Comparison of ENCODE assay signal across 16 cellular contexts in genomic region chr19:28871099-28871725, GRCh38.
A peak's percentile ranks its signal among the peaks of the same experiment; 100 is the strongest.
DNase-seq lines count a peak whose midpoint lies in the region; ATAC-seq, FAIRE-seq and TF ChIP-seq lines count a peak whose summit lies in the region.
"Had no signal": no experiment of that assay in that cellular context is flagged by ENCODE, and none has a peak within 500 bp of the region (broad histone marks: within the 10 kb centered on the region; RNA-seq: fewer than 3 reads in every experiment).

No MANE protein-coding gene starts in this region.

- H3K4me1 Mint-ChIP-seq in H9: peaks cover 5% of the 10 kb centered on the region in 2 experiments; a peak in 2 of 4 replicates
- H3K4me1 Mint-ChIP-seq in stimulated activated effector memory CD8-positive, alpha-beta T cell treated with anti-CD3 and anti-CD28 coated beads, Interleukin-12 subunit alpha, Interleukin-12 subunit beta, amount 100 ng/mL, for 72 hours: no peaks in the 10 kb centered on the region
- H3K4me1 Mint-ChIP-seq: B cell had no signal

- no peak overlapping the region for H3K14ac ChIP-seq in H9 (ENCODE audit: insufficient read depth, low read length)
- H3K14ac ChIP-seq in IMR-90 (replicated peaks; ENCODE audit: low read depth, low read length): no peak overlapping the region
- H3K14ac ChIP-seq in trophoblast cell (ENCODE audit: low read length): no peak overlapping the region

- TF ChIP-seq CTCF in H9 (conservative IDR thresholded peaks at IDR 0.05) (no peak), IMR-90 (conservative IDR thresholded peaks at IDR 0.05; ENCODE audit: low read depth, low read length) (no peak), gastroesophageal sphincter (IDR thresholded peaks at IDR 0.05) (no peak)

- H3K4me3 Mint-ChIP-seq in H9: no peak overlapping the region
- no peak overlapping the region for H3K4me3 Mint-ChIP-seq in stimulated activated effector memory CD8-positive, alpha-beta T cell treated with anti-CD3 and anti-CD28 coated beads, Interleukin-12 subunit alpha, Interleukin-12 subunit beta, amount 100 ng/mL, for 72 hours
- H3K4me3 Mint-ChIP-seq: B cell; CD8-positive, alpha-beta T cell; HFFc6 had no signal

- H2BK5ac ChIP-seq in H9 (ENCODE audit: insufficient read length, low read length) (no peak overlapping the region), IMR-90 (ENCODE audit: low read depth, low read length, poor library complexity, severe bottlenecking) (no peak overlapping the region), trophoblast cell (ENCODE audit: low read depth, low read length, poor library complexity) (no peak overlapping the region)

- H3K9me3 Mint-ChIP-seq in H9: peaks cover 8 to 10% of the 10 kb centered on the region in 2 experiments
- no peaks in the 10 kb centered on the region for H3K9me3 Mint-ChIP-seq in stimulated activated effector memory CD8-positive, alpha-beta T cell treated with anti-CD3 and anti-CD28 coated beads, Interleukin-12 subunit alpha, Interleukin-12 subunit beta, amount 100 ng/mL, for 72 hours
- H3K9me3 Mint-ChIP-seq: HFFc6 had no signal

- H3K23me2 ChIP-seq in H9 (ENCODE audit: insufficient read length, low read depth, low read length, poor library complexity, severe bottlenecking): no peaks in the 10 kb centered on the region

- no peaks in the 10 kb centered on the region for H3K9me1 ChIP-seq in IMR-90 (ENCODE audit: insufficient read depth, low read length)

- H3K4me2 ChIP-seq in H9 (ENCODE audit: insufficient read depth, insufficient read length, low read length): no peak overlapping the region
- no peak overlapping the region for H3K4me2 ChIP-seq in IMR-90 (ENCODE audit: low read depth, low read length)
- no peak overlapping the region for H3K4me2 ChIP-seq in trophoblast cell (ENCODE audit: low read length)
- H3K4me2 ChIP-seq: BLaER1 treated with 17β-estradiol and CSF1 and Interleukin-3, amounts not matched to agents 10 nM and 100 nM had no signal

- H2AK5ac ChIP-seq in H9 (ENCODE audit: insufficient read length, low read length) (no peak overlapping the region), IMR-90 (ENCODE audit: low read depth, low read length) (no peak overlapping the region), trophoblast cell (ENCODE audit: low read length) (no peak overlapping the region)

- H3K18ac ChIP-seq in H9 (ENCODE audit: insufficient read length, low read depth, low read length): no peak overlapping the region
- no peak overlapping the region for H3K18ac ChIP-seq in IMR-90 (ENCODE audit: low read depth, low read length)
- H3K18ac ChIP-seq in trophoblast cell (ENCODE audit: low read length): no peak overlapping the region

- H3K79me1 ChIP-seq in H9 (ENCODE audit: insufficient read depth, low read depth, low read length, poor library complexity, severe bottlenecking): no peaks in the 10 kb centered on the region
- H3K79me1 ChIP-seq in IMR-90 (ENCODE audit: low read depth in 1 of 2, low read length in 2 of 2): no peaks in the 10 kb centered on the region
- no peaks in the 10 kb centered on the region for H3K79me1 ChIP-seq in trophoblast cell (ENCODE audit: low read length)

- H2BK120ac ChIP-seq in H9 (ENCODE audit: low read depth, low read length, poor library complexity, severe bottlenecking): no peak overlapping the region
- H2BK120ac ChIP-seq in IMR-90 (ENCODE audit: low read depth, low read length): no peak overlapping the region
- no peak overlapping the region for H2BK120ac ChIP-seq in trophoblast cell (ENCODE audit: insufficient read depth, low read length, poor library complexity)

- CTCF ChIA-PET in IMR-90 (lab: Yijun Ruan, JAX): no interaction called here

- H3K4ac ChIP-seq in H9 (ENCODE audit: low read depth, low read length) (no peak overlapping the region), IMR-90 (ENCODE audit: low read depth, low read length) (no peak overlapping the region), trophoblast cell (ENCODE audit: low read depth, low read length) (no peak overlapping the region)

- peaks cover 3% of the 10 kb centered on the region; the same call in 1 of the 2 replicates for H3K27me3 Mint-ChIP-seq in H9 (ENCODE audit: low read depth)
- H3K27me3 Mint-ChIP-seq: B cell had no signal

- peak overlapping the region; percentile 53 for H4K8ac ChIP-seq in H9 (replicated peaks; ENCODE audit: insufficient read length, low read depth, low read length)
- H4K8ac ChIP-seq in IMR-90 (ENCODE audit: low read depth in 2 of 2, low read length in 2 of 2): no peak overlapping the region
- H4K8ac ChIP-seq in trophoblast cell (ENCODE audit: low read depth, low read length): no peak overlapping the region

- no peak overlapping the region for H2AFZ ChIP-seq in H9 (ENCODE audit: low read length)
- H2AFZ ChIP-seq in IMR-90 (replicated peaks; ENCODE audit: low read length, poor library complexity): peak overlapping the region; percentile 43
- H2AFZ ChIP-seq in trophoblast cell (ENCODE audit: insufficient read depth, low read length, poor library complexity): no peak overlapping the region

- in situ Hi-C loops in IMR-90 (cut with MboI; ENCODE audit: low sequenced_read_pairs) (no loop called here), KBM-7 (cut with MboI; ENCODE audit: low pct_unique_long_range_greater_than_20kb, low sequenced_read_pairs) (no loop called here)

- H2BK15ac ChIP-seq in H9 (ENCODE audit: low read depth, low read length) (no peak overlapping the region), IMR-90 (ENCODE audit: low read depth, low read length) (no peak overlapping the region)

- H3K23ac ChIP-seq in H9 (ENCODE audit: insufficient read length, low read depth, low read length) (no peak overlapping the region), IMR-90 (ENCODE audit: low read depth, low read length) (no peak overlapping the region), trophoblast cell (ENCODE audit: low read length) (no peak overlapping the region)

- dilution Hi-C loops in IMR-90 (cut with HindIII; ENCODE audit: low sequenced_read_pairs, unreplicated experiment): no loop called here

- H3K27me3 ChIP-seq in H9 (ENCODE audit: insufficient read depth, low read length): no peaks in the 10 kb centered on the region
- no peaks in the 10 kb centered on the region for H3K27me3 ChIP-seq in IMR-90 (ENCODE audit: control insufficient read depth, insufficient read depth, low read length)
- H3K27me3 ChIP-seq in gastroesophageal sphincter: peaks cover 34% of the 10 kb centered on the region
- H3K27me3 ChIP-seq in trophoblast cell (ENCODE audit: insufficient read depth, low read length): no peaks in the 10 kb centered on the region
- H3K27me3 ChIP-seq: BLaER1 treated with 17β-estradiol and CSF1 and Interleukin-3, amounts not matched to agents 10 nM and 100 nM had no signal

- H2BK12ac ChIP-seq in H9 (ENCODE audit: insufficient read length, low read depth, low read length) (no peak overlapping the region), trophoblast cell (ENCODE audit: low read length) (no peak overlapping the region)

- BruUV-seq in IMR-90 (replicated peaks; lab: Mats Ljungman, UMichigan): no TSS peak

- no peak overlapping the region for H3K27ac ChIP-seq in H9 (ENCODE audit: insufficient read length, low read depth, low read length)
- H3K27ac ChIP-seq in IMR-90 (ENCODE audit: insufficient read depth, low read length): no peak overlapping the region
- H3K27ac ChIP-seq in gastroesophageal sphincter: no peak overlapping the region
- H3K27ac ChIP-seq in trophoblast cell (ENCODE audit: low read depth, low read length): no peak overlapping the region
- H3K27ac ChIP-seq: BLaER1 treated with 17β-estradiol and CSF1 and Interleukin-3, amounts not matched to agents 10 nM and 100 nM had no signal

- TF ChIP-seq EP300 in gastroesophageal sphincter (IDR thresholded peaks at IDR 0.05): no peak

- H4K20me1 ChIP-seq in H9 (ENCODE audit: control insufficient read depth, insufficient read depth, insufficient read length) (no peaks in the 10 kb centered on the region), IMR-90 (ENCODE audit: insufficient read depth, low read length) (no peaks in the 10 kb centered on the region)
- H4K20me1 ChIP-seq: BLaER1 treated with 17β-estradiol and CSF1 and Interleukin-3, amounts not matched to agents 10 nM and 100 nM had no signal

- H3T11ph ChIP-seq in H9 (ENCODE audit: low read length): no peak overlapping the region

- DNase-seq in H9 (no peak), IMR-90 (no peak), RCC 7860 (ENCODE audit: low spot score) (no peak), KBM-7 (no peak), trophoblast cell (no peak)
- no peak for DNase-seq in stimulated activated effector memory CD8-positive, alpha-beta T cell treated with anti-CD3 and anti-CD28 coated beads, Interleukin-12 subunit alpha, Interleukin-12 subunit beta, amount 100 ng/mL, for 72 hours (ENCODE audit: low spot score in 2 of 2)
- DNase-seq: Calu3; CD8-positive, alpha-beta T cell; DMS79 treated with DMSO at 0.1 percent for 48 hours; GF-D8; HCEC 1CT; HFFc6 had no signal

- H3K36me3 ChIP-seq in IMR-90 (ENCODE audit: control insufficient read depth, insufficient read depth, low read length): no peaks in the 10 kb centered on the region
- no peaks in the 10 kb centered on the region for H3K36me3 ChIP-seq in gastroesophageal sphincter
- H3K36me3 ChIP-seq in trophoblast cell (ENCODE audit: control insufficient read depth in 1 of 2, insufficient read depth in 2 of 2, low read length in 2 of 2): no peaks in the 10 kb centered on the region
- H3K36me3 ChIP-seq: BLaER1 treated with 17β-estradiol and CSF1 and Interleukin-3, amounts not matched to agents 10 nM and 100 nM had no signal

- H3K79me2 ChIP-seq in H9 (ENCODE audit: insufficient read depth, low read length): no peaks in the 10 kb centered on the region
- no peaks in the 10 kb centered on the region for H3K79me2 ChIP-seq in trophoblast cell (ENCODE audit: control insufficient read depth, insufficient read depth, low read length, poor library complexity)

- H2AK9ac ChIP-seq in IMR-90 (replicated peaks; ENCODE audit: low read depth, low read length, poor library complexity): no peak overlapping the region

- no peak overlapping the region for H3K56ac ChIP-seq in H9 (ENCODE audit: insufficient read length, low read depth, low read length)
- H3K56ac ChIP-seq in IMR-90 (ENCODE audit: extremely low read depth, insufficient read depth, low read length): no peak overlapping the region

- POLR2A ChIA-PET in IMR-90 (lab: Charles Lee; ENCODE audit: unreplicated experiment): no interaction called here

- ATAC-seq in IMR-90 (ENCODE audit: low read depth): no peak
- peak; percentile 7 for ATAC-seq in gastroesophageal sphincter
- peak; percentile 6 for ATAC-seq in stimulated activated effector memory CD8-positive, alpha-beta T cell treated with anti-CD3 and anti-CD28 coated beads, Interleukin-12 subunit alpha, Interleukin-12 subunit beta, amount 100 ng/mL, for 72 hours
- ATAC-seq: CD8-positive, alpha-beta T cell; K562 had no signal

- H4K5ac ChIP-seq in H9 (ENCODE audit: insufficient read length, low read depth, low read length): no peak overlapping the region
- H4K5ac ChIP-seq in IMR-90 (ENCODE audit: low read depth, low read length): no peak overlapping the region

- no peak overlapping the region for H4K91ac ChIP-seq in H9 (ENCODE audit: insufficient read length, low read depth, low read length)
- H4K91ac ChIP-seq in IMR-90 (ENCODE audit: insufficient read depth, low read depth, low read length): no peak overlapping the region
- H4K91ac ChIP-seq in trophoblast cell (ENCODE audit: low read depth, low read length): no peak overlapping the region

- H3K9ac ChIP-seq in H9 (ENCODE audit: extremely low read depth, insufficient read length, low read length): no peak overlapping the region
- no peak overlapping the region for H3K9ac ChIP-seq in IMR-90 (ENCODE audit: low read depth, low read length)
- H3K9ac ChIP-seq in trophoblast cell (ENCODE audit: low read length): no peak overlapping the region
- H3K9ac ChIP-seq: BLaER1 treated with 17β-estradiol and CSF1 and Interleukin-3, amounts not matched to agents 10 nM and 100 nM had no signal

- H3K9me3 ChIP-seq in H9 (ENCODE audit: control insufficient read depth, low read depth, low read length) (no peaks in the 10 kb centered on the region), IMR-90 (ENCODE audit: control insufficient read depth, insufficient read depth, low read length) (no peaks in the 10 kb centered on the region), gastroesophageal sphincter (no peaks in the 10 kb centered on the region), trophoblast cell (ENCODE audit: insufficient read depth, low read depth, low read length) (peaks cover 4% of the 10 kb centered on the region)
- H3K9me3 ChIP-seq: BLaER1 treated with 17β-estradiol and CSF1 and Interleukin-3, amounts not matched to agents 10 nM and 100 nM had no signal

- intact Hi-C loops in IMR-90 (cut with micrococcal nuclease): no loop called here

- no peak for TF ChIP-seq RAD21 in IMR-90 (IDR thresholded peaks at IDR 0.05; ENCODE audit: low read length)

- H3K36me3 Mint-ChIP-seq in H9 (ENCODE audit: insufficient read depth in 1 of 3, low read depth in 3 of 3): peaks cover 0 to 7% (median 0%) of the 10 kb centered on the region in 3 experiments; a peak in 2 of 7 replicates
- H3K36me3 Mint-ChIP-seq in stimulated activated effector memory CD8-positive, alpha-beta T cell treated with anti-CD3 and anti-CD28 coated beads, Interleukin-12 subunit alpha, Interleukin-12 subunit beta, amount 100 ng/mL, for 72 hours: no peaks in the 10 kb centered on the region
- H3K36me3 Mint-ChIP-seq: CD8-positive, alpha-beta T cell had no signal

- H3K27ac Mint-ChIP-seq in H9: no peak overlapping the region; a peak in 1 of 7 replicates
- H3K27ac Mint-ChIP-seq in stimulated activated effector memory CD8-positive, alpha-beta T cell treated with anti-CD3 and anti-CD28 coated beads, Interleukin-12 subunit alpha, Interleukin-12 subunit beta, amount 100 ng/mL, for 72 hours: no peak overlapping the region
- H3K27ac Mint-ChIP-seq: B cell; CD8-positive, alpha-beta T cell; HFFc6 had no signal

- no peak overlapping the region for H4K12ac ChIP-seq in trophoblast cell (ENCODE audit: low read depth, low read length)

- H2BK20ac ChIP-seq in H9 (ENCODE audit: low read depth, low read length, poor library complexity, severe bottlenecking) (no peak overlapping the region), IMR-90 (ENCODE audit: low read depth, low read length) (no peak overlapping the region)

- TF ChIP-seq POLR2A in IMR-90 (IDR thresholded peaks at IDR 0.05; ENCODE audit: low read depth, low read length) (no peak), gastroesophageal sphincter (IDR thresholded peaks at IDR 0.05) (no peak)

- no CpG with 5 or more reads among the region's 12 CpGs for WGBS in H9 (ENCODE audit: extremely low coverage, insufficient read length, low lambda C conversion rate)
- 81% methylated on average over 6 of the region's 12 CpGs; no CpG with 5 or more reads in 1 of the 2 experiments for WGBS in IMR-90 (ENCODE audit: extremely low coverage in 2 of 2, insufficient read length in 1 of 2), 2 experiments
- 92 to 100% methylated on average over 2 to 3 of the region's 12 CpGs for WGBS in gastroesophageal sphincter (ENCODE audit: low coverage in 1 of 2), 2 donors
- no CpG with 5 or more reads among the region's 12 CpGs for WGBS in trophoblast cell (ENCODE audit: extremely low coverage, insufficient coverage, insufficient read length)

- H3K4me1 ChIP-seq in H9 (ENCODE audit: insufficient read depth, low read length) (no peaks in the 10 kb centered on the region), IMR-90 (ENCODE audit: control insufficient read depth, insufficient read depth, low read length) (no peaks in the 10 kb centered on the region), gastroesophageal sphincter (no peaks in the 10 kb centered on the region), trophoblast cell (ENCODE audit: control insufficient read depth in 1 of 2, insufficient read depth in 2 of 2, low read length in 2 of 2) (no peaks in the 10 kb centered on the region)

- FAIRE-seq in RCC 7860 (lab: Jason Lieb, UNC): no peak
- FAIRE-seq: K562 had no signal

- H3K4me3 ChIP-seq in IMR-90 (ENCODE audit: insufficient read depth, low read depth, low read length) (no peak overlapping the region), gastroesophageal sphincter (no peak overlapping the region), trophoblast cell (ENCODE audit: low read depth, low read length) (no peak overlapping the region)
- H3K4me3 ChIP-seq: BLaER1 treated with 17β-estradiol and CSF1 and Interleukin-3, amounts not matched to agents 10 nM and 100 nM; K562 had no signal
